ENCODE assay signal across 1 cellular context in genomic region chr1:99858285-99858684, GRCh38.
TF ChIP-seq lines count a peak whose summit lies in the region.

No MANE protein-coding gene starts in this region.

TF ChIP-seq in K562, 482 proteins besides CTCF, POLR2A, EP300 and RAD21 (continued from another document):
- TF ChIP-seq E4F1 (CRISPR knock-in tag; IDR thresholded peaks at IDR 0.05; ENCODE audit: borderline replicate concordance) (no peak), ZNF695 (CRISPR knock-in tag; IDR thresholded peaks at IDR 0.05) (no peak), SMARCA5 (IDR thresholded peaks at IDR 0.05) (no peak), ZHX1 (conservative IDR thresholded peaks at IDR 0.05; ENCODE audit: low read length) (no peak), STAT5B (CRISPR knock-in tag; IDR thresholded peaks at IDR 0.05) (no peak), ZNF324 (CRISPR knock-in tag; IDR thresholded peaks at IDR 0.05) (no peak), ZNF518B (CRISPR knock-in tag; IDR thresholded peaks at IDR 0.05) (no peak), MCM5 (IDR thresholded peaks at IDR 0.05; ENCODE audit: low read depth) (no peak), E2F5 (CRISPR knock-in tag; IDR thresholded peaks at IDR 0.05) (no peak), THRB (CRISPR knock-in tag; conservative IDR thresholded peaks at IDR 0.05) (no peak), RBFOX2 (IDR thresholded peaks at IDR 0.05; ENCODE audit: low read depth, low read length) (no peak), FIP1L1 (IDR thresholded peaks at IDR 0.05; ENCODE audit: low read depth, low read length, poor library complexity, severe bottlenecking) (no peak), ZNF609 (CRISPR knock-in tag; IDR thresholded peaks at IDR 0.05; ENCODE audit: borderline replicate concordance) (no peak), CEBPZ (IDR thresholded peaks at IDR 0.05; ENCODE audit: borderline replicate concordance, low read depth, low read length) (no peak)
